Comparison of ENCODE assay signal across 1 cellular context in the genomic region with DNA sequence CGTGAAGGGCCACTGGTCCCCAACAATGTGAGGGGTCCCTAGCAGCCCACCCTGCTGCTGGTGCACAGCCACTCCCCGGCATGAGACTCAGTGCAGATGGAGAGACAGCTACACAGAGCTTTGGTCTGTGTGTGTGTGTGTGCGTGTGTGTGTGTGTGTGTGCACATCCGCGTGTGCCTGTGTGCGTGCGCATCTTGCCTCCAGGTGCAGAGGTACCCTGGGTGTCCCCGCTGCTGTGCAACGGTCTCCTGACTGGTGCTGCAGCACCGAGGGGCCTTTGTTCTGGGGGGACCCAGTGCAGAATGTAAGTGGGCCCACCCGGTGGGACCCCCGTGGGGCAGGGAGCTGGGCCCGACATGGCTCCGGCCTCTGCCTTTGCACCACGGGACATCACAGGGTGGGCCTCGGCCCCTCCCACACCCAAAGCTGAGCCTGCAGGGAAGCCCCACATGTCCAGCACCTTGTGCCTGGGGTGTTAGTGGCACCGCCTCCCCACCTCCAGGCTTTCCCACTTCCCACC.
TF ChIP-seq lines count a peak whose summit lies in the region.

No MANE protein-coding gene starts in this region.

TF ChIP-seq in K562, 482 proteins besides CTCF, POLR2A, EP300 and RAD21:
- no peak for TF ChIP-seq MCM7 (IDR thresholded peaks at IDR 0.05)
- 0 out of 2 replicates have a peak, but pooled peaks have one; percentile 7 for TF ChIP-seq TFAP4 (CRISPR knock-in tag; IDR thresholded peaks at IDR 0.05; ENCODE audit: borderline replicate concordance)
- no peak for TF ChIP-seq ELK3 (CRISPR knock-in tag; IDR thresholded peaks at IDR 0.05)
- no peak for TF ChIP-seq ZNF197 (CRISPR knock-in tag; IDR thresholded peaks at IDR 0.05; ENCODE audit: low read depth)
- TF ChIP-seq ZNF586 (CRISPR knock-in tag; conservative IDR thresholded peaks at IDR 0.05): no peak
- peak; percentile 65 for TF ChIP-seq ZBTB33 (CRISPR knock-in tag; IDR thresholded peaks at IDR 0.05)
- peak; percentile 58 for TF ChIP-seq POLR2G (IDR thresholded peaks at IDR 0.05; ENCODE audit: low read depth, low read length)
- no peak for TF ChIP-seq CBFB (CRISPR knock-in tag; IDR thresholded peaks at IDR 0.05)
- TF ChIP-seq, protein P1, sequence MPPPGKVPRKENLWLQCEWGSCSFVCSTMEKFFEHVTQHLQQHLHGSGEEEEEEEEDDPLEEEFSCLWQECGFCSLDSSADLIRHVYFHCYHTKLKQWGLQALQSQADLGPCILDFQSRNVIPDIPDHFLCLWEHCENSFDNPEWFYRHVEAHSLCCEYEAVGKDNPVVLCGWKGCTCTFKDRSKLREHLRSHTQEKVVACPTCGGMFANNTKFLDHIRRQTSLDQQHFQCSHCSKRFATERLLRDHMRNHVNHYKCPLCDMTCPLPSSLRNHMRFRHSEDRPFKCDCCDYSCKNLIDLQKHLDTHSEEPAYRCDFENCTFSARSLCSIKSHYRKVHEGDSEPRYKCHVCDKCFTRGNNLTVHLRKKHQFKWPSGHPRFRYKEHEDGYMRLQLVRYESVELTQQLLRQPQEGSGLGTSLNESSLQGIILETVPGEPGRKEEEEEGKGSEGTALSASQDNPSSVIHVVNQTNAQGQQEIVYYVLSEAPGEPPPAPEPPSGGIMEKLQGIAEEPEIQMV (tag; conservative IDR thresholded peaks at IDR 0.05; ENCODE audit: low read depth): no peak
- TF ChIP-seq TRIM25 (IDR thresholded peaks at IDR 0.05; ENCODE audit: borderline replicate concordance): no peak
- TF ChIP-seq RBM17 (IDR thresholded peaks at IDR 0.05; ENCODE audit: borderline replicate concordance, low read depth, low read length): no peak
- no peak for TF ChIP-seq ZNF224 (CRISPR knock-in tag; IDR thresholded peaks at IDR 0.05)
- TF ChIP-seq SMARCE1 (IDR thresholded peaks at IDR 0.05): no peak
- TF ChIP-seq TEAD1 (CRISPR knock-in tag; IDR thresholded peaks at IDR 0.05): no peak
